Comparison of ENCODE assay signal across 10 cellular contexts in genomic region chr3:195204360-195205166, GRCh38.
DNase-seq lines count a peak whose midpoint lies in the region; ATAC-seq, FAIRE-seq and TF ChIP-seq lines count a peak whose summit lies in the region.
"Had no signal": no experiment of that assay in that cellular context is flagged by ENCODE, and none has a peak within 500 bp of the region (broad histone marks: within the 10 kb centered on the region; RNA-seq: fewer than 3 reads in every experiment).

No MANE protein-coding gene starts in this region.

- no peaks in the 10 kb centered on the region for H3K9me2 ChIP-seq in OCI-LY7 (ENCODE audit: insufficient read depth, low read length)

- CTCF ChIA-PET in K562 (lab: Yijun Ruan, JAX; ENCODE audit: low intra/inter-chr PET ratio) = no interaction called here
- CTCF ChIA-PET in naive thymus-derived CD4-positive, alpha-beta T cell (lab: Charles Lee) = interaction anchor here (0.7 kb wide), 1 partner anchor 12 kb away, joined by 7 read pairs; no protein-coding TSS in a partner anchor
- CTCF ChIA-PET in OCI-LY7 (lab: Charles Lee; ENCODE audit: unreplicated experiment) = no interaction called here

- peak; percentile 66 for DNase-seq in KBM-7
- peak in 1 of 4 experiments; percentile 54 for DNase-seq in K562 (ENCODE audit: extremely low read depth in 1 of 4, low spot score in 3 of 4)
- no peak for DNase-seq in naive thymus-derived CD4-positive, alpha-beta T cell
- DNase-seq in NCI-H524 treated with DMSO at 0.1 percent for 48 hours (lab: John Stamatoyannopoulos, UW) = no peak
- no peak for DNase-seq in cerebellum (ENCODE audit: low spot score)
- no peak for DNase-seq in OCI-LY7 (ENCODE audit: low spot score)

- TF ChIP-seq CTCF in K562 (IDR thresholded peaks at IDR 0.05 in 2 of 3, conservative IDR thresholded peaks at IDR 0.05 in 1 of 3; ENCODE audit: insufficient read depth in 2 of 3, low read depth in 1 of 3, low read length in 3 of 3) (no peak), OCI-LY7 (conservative IDR thresholded peaks at IDR 0.05; ENCODE audit: low read length) (no peak)

- peak; percentile 73 for FAIRE-seq in K562 (lab: Jason Lieb, UNC)
- FAIRE-seq: GM18507, islet of Langerhans had no signal

- peaks cover 0 to 10% (median 4%) of the 10 kb centered on the region in 5 donors for H3K36me3 Mint-ChIP-seq in naive thymus-derived CD4-positive, alpha-beta T cell

- intact Hi-C loops in K562 (cut with micrococcal nuclease) (loop anchor here (2.0 kb wide), 1 partner anchor 54 kb away; no protein-coding TSS in a partner anchor), OCI-LY7 (cut with micrococcal nuclease; ENCODE audit: unreplicated experiment) (no loop called here)
- intact Hi-C loops in naive thymus-derived CD4-positive, alpha-beta T cell (cut with micrococcal nuclease) = no loop called here

- H2AFZ ChIP-seq in K562 (ENCODE audit: low read depth, low read length) = peak overlapping the region; percentile 54; the same call in 1 of the 2 replicates
- no peak overlapping the region for H2AFZ ChIP-seq in OCI-LY7 (ENCODE audit: low read length)

- H3K36me3 ChIP-seq in BLaER1 (peaks cover 15% of the 10 kb centered on the region), K562 (ENCODE audit: control insufficient read depth, insufficient read depth, low read length) (no peaks in the 10 kb centered on the region; the same call in 2 of the 3 replicates), OCI-LY7 (ENCODE audit: insufficient read depth, low read length) (peaks cover 4% of the 10 kb centered on the region; the same call in 1 of the 2 replicates)
- no peaks in the 10 kb centered on the region for H3K36me3 ChIP-seq in naive thymus-derived CD4-positive, alpha-beta T cell (ENCODE audit: control insufficient read depth in 2 of 3, insufficient read depth in 3 of 3, low read length in 3 of 3)

- BruUV-seq in K562 (replicated peaks; lab: Mats Ljungman, UMichigan) (no TSS peak), OCI-LY7 (replicated peaks; lab: Mats Ljungman, UMichigan) (no TSS peak)

- POLR2A ChIA-PET in K562 (lab: Yijun Ruan, JAX) = interaction anchor here (1.2 to 2.8 kb wide), 2 partner anchors 9 to 20 kb away, joined by 4 to 11 read pairs; no protein-coding TSS in a partner anchor
- POLR2A ChIA-PET in naive thymus-derived CD4-positive, alpha-beta T cell (lab: Charles Lee) = interaction anchor here (0.6 kb wide), 1 partner anchor 93 kb away, joined by 4 read pairs; no protein-coding TSS in a partner anchor
- POLR2A ChIA-PET in OCI-LY7 (lab: Charles Lee) = interaction anchor here (0.7 kb wide), 2 partner anchors 49 to 179 kb away, joined by 3 read pairs; no protein-coding TSS in a partner anchor

- no peak for TF ChIP-seq RAD21 in K562 (CRISPR knock-in tag; conservative IDR thresholded peaks at IDR 0.05 in 1 of 2, IDR thresholded peaks at IDR 0.05 in 1 of 2)

- TF ChIP-seq POLR2A in K562 (conservative IDR thresholded peaks at IDR 0.05) = no peak

- no peak for TF ChIP-seq EP300 in K562 (IDR thresholded peaks at IDR 0.05; ENCODE audit: low read length)

- H3K27ac Mint-ChIP-seq in naive thymus-derived CD4-positive, alpha-beta T cell = no peak overlapping the region

- H3K79me2 ChIP-seq in K562 (ENCODE audit: control insufficient read depth, insufficient read depth, low read length) = peaks cover 27% of the 10 kb centered on the region; the same call in 2 of the 3 replicates
- H3K79me2 ChIP-seq in OCI-LY7 (ENCODE audit: insufficient read depth, low read depth, low read length) = no peaks in the 10 kb centered on the region

- H3K4me2 ChIP-seq in BLaER1 (peak overlapping the region; percentile 53), K562 (ENCODE audit: insufficient read depth, low read length) (peak overlapping the region; percentile 69), OCI-LY7 (ENCODE audit: low read length) (no peak overlapping the region)

- peaks cover 63% of the 10 kb centered on the region for H3K4me1 ChIP-seq in BLaER1
- peaks cover 34 to 41% of the 10 kb centered on the region in 2 experiments for H3K4me1 ChIP-seq in K562 (replicated peaks in 1 of 2; ENCODE audit: control insufficient read depth in 2 of 2, insufficient read depth in 2 of 2, low read length in 2 of 2)
- H3K4me1 ChIP-seq in naive thymus-derived CD4-positive, alpha-beta T cell (ENCODE audit: control insufficient read depth in 2 of 2, insufficient read depth in 2 of 2, low read length in 2 of 2) = peaks cover 0 to 4% of the 10 kb centered on the region in 2 donors
- peaks cover 23% of the 10 kb centered on the region for H3K4me1 ChIP-seq in OCI-LY7 (ENCODE audit: insufficient read depth, low read length, poor library complexity, severe bottlenecking)

- no peaks in the 10 kb centered on the region for H3K9me3 Mint-ChIP-seq in naive thymus-derived CD4-positive, alpha-beta T cell

- H3K4me3 ChIP-seq in BLaER1 (no peak overlapping the region), K562 (no peak overlapping the region), OCI-LY7 (ENCODE audit: low read depth, low read length, poor library complexity, severe bottlenecking) (no peak overlapping the region)
- H3K4me3 ChIP-seq in naive thymus-derived CD4-positive, alpha-beta T cell (ENCODE audit: low read length) = no peak overlapping the region

- H3K9me3 ChIP-seq in BLaER1 (no peaks in the 10 kb centered on the region), K562 (replicated peaks; ENCODE audit: control insufficient read depth, insufficient read depth, low read depth, low read length) (no peaks in the 10 kb centered on the region), OCI-LY7 (ENCODE audit: low read length) (no peaks in the 10 kb centered on the region)
- H3K9me3 ChIP-seq in naive thymus-derived CD4-positive, alpha-beta T cell (ENCODE audit: control insufficient read depth in 2 of 3, low read length in 3 of 3) = no peaks in the 10 kb centered on the region

- no peaks in the 10 kb centered on the region for H3K27me3 ChIP-seq in BLaER1
- H3K27me3 ChIP-seq in K562 (ENCODE audit: control insufficient read depth in 2 of 2, insufficient read depth in 2 of 2, low read length in 2 of 2) = no peaks in the 10 kb centered on the region
- H3K27me3 ChIP-seq in naive thymus-derived CD4-positive, alpha-beta T cell (ENCODE audit: control insufficient read depth in 2 of 2, insufficient read depth in 2 of 2, low read length in 2 of 2) = no peaks in the 10 kb centered on the region

- in situ Hi-C loops in KBM-7 (cut with MboI; ENCODE audit: low pct_unique_long_range_greater_than_20kb, low sequenced_read_pairs) = no loop called here
- in situ Hi-C loops in K562 (cut with MboI) = no loop called here

- H3K4me3 Mint-ChIP-seq in naive thymus-derived CD4-positive, alpha-beta T cell = peak overlapping the region in 1 of 10 donors; percentile 75

- H3K9me1 ChIP-seq in K562 (ENCODE audit: control insufficient read depth, insufficient read depth, low read length) = no peaks in the 10 kb centered on the region

- H3K4me1 Mint-ChIP-seq in naive thymus-derived CD4-positive, alpha-beta T cell = peaks cover 0 to 18% (median 4%) of the 10 kb centered on the region in 7 donors

- 0 out of 2 replicates have a peak overlapping the region, but pooled peaks have one; percentile 6 for H3K27ac ChIP-seq in BLaER1
- H3K27ac ChIP-seq in K562 (ENCODE audit: extremely low read depth, low read depth, low read length) = peak overlapping the region; percentile 49
- no peak overlapping the region for H3K27ac ChIP-seq in naive thymus-derived CD4-positive, alpha-beta T cell (ENCODE audit: low read depth, low read length)
- H3K27ac ChIP-seq in OCI-LY7 (ENCODE audit: low read depth, low read length, poor library complexity, severe bottlenecking) = no peak overlapping the region

- H4K20me1 ChIP-seq in BLaER1 (peaks cover 11% of the 10 kb centered on the region; the same call in 1 of the 2 replicates), K562 (replicated peaks; ENCODE audit: control insufficient read depth, insufficient read depth, low read length) (no peaks in the 10 kb centered on the region), OCI-LY7 (ENCODE audit: insufficient read depth, low read length) (no peaks in the 10 kb centered on the region)

- H3K9ac ChIP-seq in BLaER1 (no peak overlapping the region), K562 (ENCODE audit: insufficient read depth in 1 of 2, low read depth in 2 of 2, low read length in 2 of 2) (peak overlapping the region; percentile 8 to 9; a peak in 2 of 4 replicates)

- ATAC-seq in K562 (peak; percentile 48), HG03159 (IDR thresholded peaks at IDR 0.05; ENCODE audit: unreplicated experiment) (no peak)
- ATAC-seq in naive thymus-derived CD4-positive, alpha-beta T cell = peak; percentile 45

- no peaks in the 10 kb centered on the region for H3K27me3 Mint-ChIP-seq in naive thymus-derived CD4-positive, alpha-beta T cell

- WGBS in K562 (ENCODE audit: insufficient coverage, low coverage, missing lambda C conversion rate) = 22% methylated on average over 12 of the region's 13 CpGs

TF ChIP-seq in K562, 482 proteins besides CTCF, POLR2A, EP300 and RAD21 (continues in another document):
- 0 out of 2 replicates have a peak, but pooled peaks have one; percentile 2 for TF ChIP-seq MYC (IDR thresholded peaks at IDR 0.05; ENCODE audit: low read depth, low read length)
- TF ChIP-seq MYC (CRISPR knock-in tag; IDR thresholded peaks at IDR 0.05; ENCODE audit: borderline replicate concordance, low read depth) = no peak
- TF ChIP-seq NR2C2 (CRISPR knock-in tag; IDR thresholded peaks at IDR 0.05) = no peak
- TF ChIP-seq NR2C2 (tag; IDR thresholded peaks at IDR 0.05) = peak; percentile 43
- peak; percentile 69; the same call in 1 of the 2 replicates for TF ChIP-seq HBP1 (CRISPR knock-in tag; IDR thresholded peaks at IDR 0.05)
- TF ChIP-seq ZBTB2 (IDR thresholded peaks at IDR 0.05) = 0 out of 2 replicates have a peak, but pooled peaks have one; percentile 25

Comparison
In these comparisons a context has a peak if more than half of its experiments do, and no peak if none do; other contexts are left out.
1. H3K27ac ChIP-seq: peak in BLaER1 (single experiment) and K562 (single experiment); none in naive thymus-derived CD4-positive, alpha-beta T cell (single experiment) and OCI-LY7 (single experiment).